In genomic region chr3:48137425-48137999, GRCh38 we compare ENCODE assay signal across 19 cellular contexts. TPM values are rescaled to one million over a fixed set of nuclear protein-coding genes. Genes with fewer than 3 reads are reported as not detected.
A peak's percentile ranks its signal among the peaks of the same experiment; 100 is the strongest.
DNase-seq lines count a peak whose midpoint lies in the region; TF ChIP-seq lines count a peak whose summit lies in the region.
"Had no signal": no experiment of that assay in that cellular context is flagged by ENCODE, and none has a peak within 500 bp of the region (broad histone marks: within the 10 kb centered on the region; RNA-seq: fewer than 3 reads in every experiment).

No MANE protein-coding gene starts in this region.

- POLR2A ChIA-PET in MCF 10A (lab: Yijun Ruan, JAX) = interaction anchor here (2.1 kb wide), 1 partner anchor 49 kb away, joined by 12 read pairs; no protein-coding TSS in a partner anchor
- POLR2A ChIA-PET in A673 (lab: Charles Lee; ENCODE audit: low non-redundant PET) = no interaction called here

- H3K9me3 Mint-ChIP-seq in MCF 10A (ENCODE audit: unreplicated experiment) (no peaks in the 10 kb centered on the region), mesothelial cell of epicardium (no peaks in the 10 kb centered on the region)
- H3K9me3 Mint-ChIP-seq: CD8-positive, alpha-beta T cell; H9 had no signal

- BruUV-seq in mammary epithelial cell (replicated peaks; lab: Mats Ljungman, UMichigan) (no TSS peak), MCF 10A (replicated peaks; lab: Mats Ljungman, UMichigan) (no TSS peak), A673 (replicated peaks; lab: Mats Ljungman, UMichigan) (no TSS peak)

- 92% methylated on average over 7 of the region's 7 CpGs for WGBS in mammary epithelial cell (ENCODE audit: low coverage, missing lambda C conversion rate)
- 37 to 58% methylated on average over 4 to 6 of the region's 7 CpGs for WGBS in esophagus squamous epithelium, 2 donors

- CTCF ChIA-PET in mammary epithelial cell (lab: Charles Lee; ENCODE audit: low non-redundant PET) (no interaction called here), MCF 10A (lab: Yijun Ruan, JAX) (no interaction called here), A673 (lab: Charles Lee) (no interaction called here)

- TF ChIP-seq CTCF in mammary epithelial cell (conservative IDR thresholded peaks at IDR 0.05 in 1 of 2, IDR thresholded peaks at IDR 0.05 in 1 of 2; ENCODE audit: extremely low read depth in 1 of 2, insufficient read depth in 1 of 2, low read depth in 1 of 2, low read length in 2 of 2) (no peak), MCF 10A (IDR thresholded peaks at IDR 0.05; ENCODE audit: unreplicated experiment) (no peak), epithelial cell of esophagus (IDR thresholded peaks at IDR 0.05; ENCODE audit: insufficient read depth, low read depth, low read length, missing control alignments) (no peak), esophagus squamous epithelium (IDR thresholded peaks at IDR 0.05) (no peak), mesothelial cell of epicardium (IDR thresholded peaks at IDR 0.05; ENCODE audit: unreplicated experiment) (no peak), A673 (conservative IDR thresholded peaks at IDR 0.05; ENCODE audit: low read depth, low read length) (no peak)

- no peak overlapping the region for H2AFZ ChIP-seq in mammary epithelial cell (ENCODE audit: low read depth, low read length)

- H4K20me1 ChIP-seq in mammary epithelial cell (ENCODE audit: insufficient read depth, low read length) = no peaks in the 10 kb centered on the region
- H4K20me1 ChIP-seq: BLaER1 treated with 17β-estradiol and CSF1 and Interleukin-3, amounts not matched to agents 10 nM and 100 nM had no signal

- H3K4me1 ChIP-seq in mammary epithelial cell (ENCODE audit: insufficient read depth, low read length) (peaks cover 10% of the 10 kb centered on the region), esophagus squamous epithelium (peaks cover 0 to 24% (median under 1%) of the 10 kb centered on the region in 3 donors), A673 (ENCODE audit: insufficient read depth, low read length, poor library complexity, severe bottlenecking) (no peaks in the 10 kb centered on the region)
- H3K4me1 ChIP-seq: A549 had no signal

- H3K4me3 Mint-ChIP-seq in MCF 10A (ENCODE audit: unreplicated experiment) = no peak overlapping the region
- H3K4me3 Mint-ChIP-seq in mesothelial cell of epicardium = no peak overlapping the region
- H3K4me3 Mint-ChIP-seq: B cell; CD8-positive, alpha-beta T cell; H9 had no signal

- dilution Hi-C loops in mammary epithelial cell (cut with HindIII; ENCODE audit: low sequenced_read_pairs) = no loop called here

- H3K27ac ChIP-seq in mammary epithelial cell (ENCODE audit: insufficient read depth, low read depth, low read length) (no peak overlapping the region), esophagus squamous epithelium (peak overlapping the region in 3 of 4 donors; percentile 60 to 79 (median 65)), A673 (ENCODE audit: low read depth, low read length, poor library complexity, severe bottlenecking) (no peak overlapping the region)
- H3K27ac ChIP-seq: 22Rv1; A549; BLaER1 treated with 17β-estradiol and CSF1 and Interleukin-3, amounts not matched to agents 10 nM and 100 nM had no signal

- H3K79me2 ChIP-seq in mammary epithelial cell (ENCODE audit: insufficient read depth, low read length) = no peaks in the 10 kb centered on the region

- no peaks in the 10 kb centered on the region for H3K36me3 ChIP-seq in mammary epithelial cell (ENCODE audit: insufficient read depth, low read length)
- H3K36me3 ChIP-seq in esophagus squamous epithelium = no peaks in the 10 kb centered on the region
- H3K36me3 ChIP-seq in A673 (ENCODE audit: insufficient read depth, low read length, poor library complexity, severe bottlenecking) = no peaks in the 10 kb centered on the region
- H3K36me3 ChIP-seq: BLaER1 treated with 17β-estradiol and CSF1 and Interleukin-3, amounts not matched to agents 10 nM and 100 nM had no signal

- no peak overlapping the region for H3K4me3 ChIP-seq in mammary epithelial cell (replicated peaks in 1 of 3; ENCODE audit: insufficient read depth in 1 of 3, low read depth in 2 of 3, low read length in 3 of 3)
- no peak overlapping the region for H3K4me3 ChIP-seq in epithelial cell of esophagus (ENCODE audit: low read length)
- H3K4me3 ChIP-seq in esophagus squamous epithelium = no peak overlapping the region
- no peak overlapping the region for H3K4me3 ChIP-seq in A673 (ENCODE audit: low read depth, low read length, poor library complexity, severe bottlenecking)
- H3K4me3 ChIP-seq: A549; BLaER1 treated with 17β-estradiol and CSF1 and Interleukin-3, amounts not matched to agents 10 nM and 100 nM; GM12878 had no signal

- H3K9ac ChIP-seq in mammary epithelial cell (ENCODE audit: insufficient read depth, low read length) = no peak overlapping the region
- H3K9ac ChIP-seq: BLaER1 treated with 17β-estradiol and CSF1 and Interleukin-3, amounts not matched to agents 10 nM and 100 nM had no signal

- H3K9me3 ChIP-seq in mammary epithelial cell (replicated peaks; ENCODE audit: insufficient read depth, low read length) = no peaks in the 10 kb centered on the region
- no peaks in the 10 kb centered on the region for H3K9me3 ChIP-seq in esophagus squamous epithelium
- no peaks in the 10 kb centered on the region for H3K9me3 ChIP-seq in A673 (ENCODE audit: low read depth, low read length, poor library complexity, severe bottlenecking)
- H3K9me3 ChIP-seq: A549; BLaER1 treated with 17β-estradiol and CSF1 and Interleukin-3, amounts not matched to agents 10 nM and 100 nM had no signal

- in situ Hi-C loops in mammary epithelial cell (cut with MboI; ENCODE audit: low sequenced_read_pairs in 2 of 2) = no loop called here

- H3K27me3 Mint-ChIP-seq in MCF 10A (ENCODE audit: insufficient read depth, unreplicated experiment) (no peaks in the 10 kb centered on the region), mesothelial cell of epicardium (ENCODE audit: low read depth) (no peaks in the 10 kb centered on the region)
- H3K27me3 Mint-ChIP-seq: B cell had no signal

- H3K4me2 ChIP-seq in mammary epithelial cell (ENCODE audit: insufficient read depth, low read depth, low read length) = no peak overlapping the region
- H3K4me2 ChIP-seq: A549; BLaER1 treated with 17β-estradiol and CSF1 and Interleukin-3, amounts not matched to agents 10 nM and 100 nM had no signal

- intact Hi-C loops in mammary epithelial cell (cut with micrococcal nuclease) (no loop called here), MCF 10A (cut with micrococcal nuclease) (no loop called here), esophagus squamous epithelium (cut with DNase I) (no loop called here), A673 (cut with micrococcal nuclease; ENCODE audit: unreplicated experiment) (no loop called here)

- H3K4me1 Mint-ChIP-seq in MCF 10A (ENCODE audit: insufficient read depth, unreplicated experiment) = peaks cover 14% of the 10 kb centered on the region
- H3K4me1 Mint-ChIP-seq in mesothelial cell of epicardium = no peaks in the 10 kb centered on the region

- H3K27ac Mint-ChIP-seq in MCF 10A (ENCODE audit: low read depth, unreplicated experiment) = no peak overlapping the region
- no peak overlapping the region for H3K27ac Mint-ChIP-seq in mesothelial cell of epicardium
- H3K27ac Mint-ChIP-seq: B cell; CD8-positive, alpha-beta T cell; H9 had no signal

- no peak for TF ChIP-seq POLR2A in esophagus squamous epithelium (IDR thresholded peaks at IDR 0.05)

- DNase-seq in mammary epithelial cell = peak; percentile 62
- no peak for DNase-seq in MCF 10A (ENCODE audit: unreplicated experiment)
- peak; percentile 83 for DNase-seq in epithelial cell of esophagus (ENCODE audit: low read depth)
- DNase-seq in esophagus squamous epithelium (lab: John Stamatoyannopoulos, UW) = no peak
- DNase-seq in mesothelial cell of epicardium (ENCODE audit: low spot score in 2 of 2, unreplicated experiment in 2 of 2) = no peak
- no peak for DNase-seq in A673 (ENCODE audit: low spot score)
- DNase-seq in activated CD8-positive, alpha-beta memory T cell treated with anti-CD3 and anti-CD28 coated beads, Interleukin-2, amount 50 U/mL, for 48 hours = no peak
- DNase-seq: CD8-positive, alpha-beta T cell; DMS 273 treated with DMSO at 0.1 percent for 48 hours; DMS53; DND-41; EL; GOT3; H9 had no signal

- no peaks in the 10 kb centered on the region for H3K36me3 Mint-ChIP-seq in MCF 10A (ENCODE audit: insufficient read depth, unreplicated experiment)
- no peaks in the 10 kb centered on the region for H3K36me3 Mint-ChIP-seq in mesothelial cell of epicardium
- H3K36me3 Mint-ChIP-seq: CD8-positive, alpha-beta T cell had no signal

- no peaks in the 10 kb centered on the region for H3K27me3 ChIP-seq in mammary epithelial cell (ENCODE audit: insufficient read depth, low read length)
- no peaks in the 10 kb centered on the region for H3K27me3 ChIP-seq in esophagus squamous epithelium
- H3K27me3 ChIP-seq in A673 (replicated peaks; ENCODE audit: insufficient read depth, low read depth, low read length, poor library complexity) = no peaks in the 10 kb centered on the region
- H3K27me3 ChIP-seq: BLaER1 treated with 17β-estradiol and CSF1 and Interleukin-3, amounts not matched to agents 10 nM and 100 nM had no signal

RNA-seq across cellular contexts. Expression of gene CDC25A, which starts 50.7 kb away (rescaled TPM):
- total RNA-seq in mammary epithelial cell (10 to 100 TPM in 1 of 2 donors, 1 to 10 TPM in 1; 7.3 to 17.8 TPM), MCF 10A (2022) (7.3 and 8.6 TPM in 2 replicates), esophagus squamous epithelium (10 to 100 TPM in 1 of 4 donors, 1 to 10 TPM in 3; 2.7 to 14.2 (median 7.0) TPM), mesothelial cell of epicardium (12.1 to 13.1 TPM (median 13.0 TPM) in 3 replicates), A673 (2021) (29.5 and 34.6 TPM in 2 replicates)
- polyA plus RNA-seq in mammary epithelial cell = 16.3 TPM
- 15.7 TPM for polyA minus RNA-seq in mammary epithelial cell

Comparison
In these comparisons a context has a peak if more than half of its experiments do, and no peak if none do; other contexts are left out.
1. DNase-seq: peak in mammary epithelial cell (single experiment) and epithelial cell of esophagus (single experiment); none in MCF 10A (single experiment), esophagus squamous epithelium (single experiment), mesothelial cell of epicardium (0 of 2), A673 (single experiment) and activated CD8-positive, alpha-beta memory T cell treated with anti-CD3 and anti-CD28 coated beads, Interleukin-2, amount 50 U/mL, for 48 hours (single experiment).
2. H3K27ac ChIP-seq: peak in esophagus squamous epithelium (3 of 4); none in mammary epithelial cell (single experiment) and A673 (single experiment).